Comparison of ENCODE assay signal across 17 cellular contexts in genomic region chr20:25989196-25989595, GRCh38.
DNase-seq lines count a peak whose midpoint lies in the region; ATAC-seq lines count a peak whose summit lies in the region.
"Had no signal": no experiment of that assay in that cellular context is flagged by ENCODE, and none has a peak within 500 bp of the region (broad histone marks: within the 10 kb centered on the region; RNA-seq: fewer than 3 reads in every experiment).

No MANE protein-coding gene starts in this region.

- H4K8ac ChIP-seq in neuronal stem cell (ENCODE audit: low read depth, low read length), result no peak overlapping the region

- no peak overlapping the region for H2BK5ac ChIP-seq in neuronal stem cell (ENCODE audit: low read length)

- H3K18ac ChIP-seq in neuronal stem cell (ENCODE audit: low read length), result peak overlapping the region; percentile 28

- intact Hi-C loops in cardiac septum (cut with DNase I), result no loop called here
- intact Hi-C loops in left ventricle myocardium superior (cut with micrococcal nuclease), result no loop called here

- no peaks in the 10 kb centered on the region for H3K36me3 ChIP-seq in neuronal stem cell (replicated peaks in 1 of 2; ENCODE audit: control insufficient read depth in 2 of 2, insufficient read depth in 2 of 2, low read length in 2 of 2)
- H3K36me3 ChIP-seq: BLaER1 had no signal

- H3K27ac Mint-ChIP-seq in T-helper 17 cell, result no peak overlapping the region
- H3K27ac Mint-ChIP-seq: CD14-positive monocyte; CD4-positive, alpha-beta memory T cell; GM23338; HFFc6 had no signal

- H2BK12ac ChIP-seq in neuronal stem cell (ENCODE audit: low read length), result no peak overlapping the region

- no peak overlapping the region for H3K4me2 ChIP-seq in neuronal stem cell (ENCODE audit: insufficient read depth, low read length, poor library complexity, severe bottlenecking)
- H3K4me2 ChIP-seq: BLaER1, GM23338 had no signal

- H3K4me3 ChIP-seq in neuronal stem cell (ENCODE audit: low read length in 2 of 2), result no peak overlapping the region
- H3K4me3 ChIP-seq: BLaER1, GM23338 had no signal

- H3K14ac ChIP-seq in neuronal stem cell (ENCODE audit: low read length), result no peak overlapping the region

- no peak overlapping the region for H2AFZ ChIP-seq in neuronal stem cell (ENCODE audit: low read length)
- H2AFZ ChIP-seq: GM23338 had no signal

- H3K9ac ChIP-seq in neuronal stem cell (ENCODE audit: low read depth, low read length, poor library complexity), result no peak overlapping the region
- H3K9ac ChIP-seq: BLaER1 had no signal

- peaks cover 56% of the 10 kb centered on the region for H3K27me3 Mint-ChIP-seq in T-helper 17 cell

- H3K4me1 Mint-ChIP-seq in T-helper 17 cell, result peaks cover 6% of the 10 kb centered on the region

- no peaks in the 10 kb centered on the region for H3K9me3 ChIP-seq in neuronal stem cell (replicated peaks in 1 of 2; ENCODE audit: control insufficient read depth in 2 of 2, insufficient read depth in 1 of 2, low read depth in 1 of 2, low read length in 2 of 2)
- no peaks in the 10 kb centered on the region for H3K9me3 ChIP-seq in T-helper 17 cell (ENCODE audit: control insufficient read depth, low read length, poor library complexity, severe bottlenecking)
- H3K9me3 ChIP-seq: BLaER1 had no signal

- no peaks in the 10 kb centered on the region for H3K27me3 ChIP-seq in neuronal stem cell (ENCODE audit: control insufficient read depth in 3 of 3, insufficient read depth in 3 of 3, low read depth in 1 of 3, low read length in 3 of 3)
- H3K27me3 ChIP-seq: BLaER1 had no signal

- H2AK5ac ChIP-seq in neuronal stem cell (ENCODE audit: low read depth, low read length), result no peak overlapping the region

- no peak overlapping the region for H4K91ac ChIP-seq in neuronal stem cell (ENCODE audit: low read depth, low read length, poor library complexity)

- H3K36me3 Mint-ChIP-seq in T-helper 17 cell (ENCODE audit: low read depth), result peaks cover 5% of the 10 kb centered on the region
- H3K36me3 Mint-ChIP-seq: CD14-positive monocyte; CD4-positive, alpha-beta memory T cell had no signal

- WGBS in neuronal stem cell (ENCODE audit: extremely low coverage in 2 of 2, insufficient read length in 2 of 2, insufficient replicate concordance in 1 of 2), 2 donors, result no CpG with 5 or more reads among the region's 19 CpGs

- H3K27ac ChIP-seq in neuronal stem cell (replicated peaks; ENCODE audit: low read length), result no peak overlapping the region
- H3K27ac ChIP-seq: BLaER1 had no signal

- no peak overlapping the region for H2BK120ac ChIP-seq in neuronal stem cell (ENCODE audit: low read depth, low read length)

- no peaks in the 10 kb centered on the region for H3K4me1 ChIP-seq in neuronal stem cell (ENCODE audit: control insufficient read depth in 2 of 2, insufficient read depth in 1 of 2, low read depth in 1 of 2, low read length in 2 of 2)
- H3K4me1 ChIP-seq: BLaER1 had no signal

- H3K23ac ChIP-seq in neuronal stem cell (ENCODE audit: low read depth, low read length, poor library complexity), result no peak overlapping the region

- H3K79me1 ChIP-seq in neuronal stem cell (ENCODE audit: low read depth, low read length), result no peaks in the 10 kb centered on the region

- ATAC-seq in left ventricle myocardium superior (no peak), T-helper 17 cell (no peak), HG02884 (IDR thresholded peaks at IDR 0.05; ENCODE audit: unreplicated experiment) (no peak)
- ATAC-seq: GM23338, HCT116 had no signal

- H2BK15ac ChIP-seq in neuronal stem cell (ENCODE audit: low read length), result no peak overlapping the region

- peak; percentile 70 for DNase-seq in cardiac septum (ENCODE audit: low spot score)
- DNase-seq in left ventricle myocardium superior, result no peak
- peak; percentile 15 for DNase-seq in iPS-NIHi11 (ENCODE audit: low spot score)
- no peak for DNase-seq in neuronal stem cell (ENCODE audit: low spot score)
- DNase-seq in T-helper 17 cell, result no peak
- DNase-seq in stimulated activated CD4-positive, alpha-beta T cell treated with anti-CD3 and anti-CD28 coated beads, Interleukin-15, amount 100 ng/mL, for 24 hours, result no peak
- DNase-seq: 8988T; CD4-positive, alpha-beta memory T cell; DMS153; DMS79; GF-D8; HFFc6 had no signal

- H3K4me3 Mint-ChIP-seq in T-helper 17 cell, result no peak overlapping the region
- H3K4me3 Mint-ChIP-seq: CD14-positive monocyte, GM23338, HFFc6 had no signal

- no peak overlapping the region for H3K4ac ChIP-seq in neuronal stem cell (ENCODE audit: low read length)

Comparison
In these comparisons a context has a peak if more than half of its experiments do, and no peak if none do; other contexts are left out.
1. DNase-seq: peak in cardiac septum (single experiment) and iPS-NIHi11 (single experiment); none in left ventricle myocardium superior (single experiment), neuronal stem cell (single experiment), T-helper 17 cell (0 of 3) and stimulated activated CD4-positive, alpha-beta T cell treated with anti-CD3 and anti-CD28 coated beads, Interleukin-15, amount 100 ng/mL, for 24 hours (single experiment).